ENCODE assay signal across 4 cellular contexts in genomic region chr6:32577493-32577892, GRCh38. TPM values are rescaled to one million over a fixed set of nuclear protein-coding genes. Genes with fewer than 3 reads are reported as not detected.
"Had no signal": no experiment of that assay in that cellular context is flagged by ENCODE, and none has a peak within 500 bp of the region (broad histone marks: within the 10 kb centered on the region; RNA-seq: fewer than 3 reads in every experiment).

No MANE protein-coding gene starts in this region.

RNA-seq across cellular contexts. Expression of gene HLA-DRB1, which starts 12.2 kb away (rescaled TPM):
- total RNA-seq: HT-29, IMR-90 had no signal
- polyA plus RNA-seq: IMR-90 had no signal

RNA-seq across cellular contexts. Expression of gene HLA-DRB5, which starts 47.4 kb away (rescaled TPM):
- total RNA-seq: GM23338, HT-29, IMR-90 had no signal
- polyA plus RNA-seq: GM23338, IMR-90 had no signal

RNA-seq across cellular contexts. Expression of gene HLA-DQA1, which starts 59.7 kb away (rescaled TPM):
- total RNA-seq: GM23338, H1, HT-29, IMR-90 had no signal
- polyA plus RNA-seq: IMR-90 had no signal
